Comparison of ENCODE assay signal across 1 cellular context in the genomic region with DNA sequence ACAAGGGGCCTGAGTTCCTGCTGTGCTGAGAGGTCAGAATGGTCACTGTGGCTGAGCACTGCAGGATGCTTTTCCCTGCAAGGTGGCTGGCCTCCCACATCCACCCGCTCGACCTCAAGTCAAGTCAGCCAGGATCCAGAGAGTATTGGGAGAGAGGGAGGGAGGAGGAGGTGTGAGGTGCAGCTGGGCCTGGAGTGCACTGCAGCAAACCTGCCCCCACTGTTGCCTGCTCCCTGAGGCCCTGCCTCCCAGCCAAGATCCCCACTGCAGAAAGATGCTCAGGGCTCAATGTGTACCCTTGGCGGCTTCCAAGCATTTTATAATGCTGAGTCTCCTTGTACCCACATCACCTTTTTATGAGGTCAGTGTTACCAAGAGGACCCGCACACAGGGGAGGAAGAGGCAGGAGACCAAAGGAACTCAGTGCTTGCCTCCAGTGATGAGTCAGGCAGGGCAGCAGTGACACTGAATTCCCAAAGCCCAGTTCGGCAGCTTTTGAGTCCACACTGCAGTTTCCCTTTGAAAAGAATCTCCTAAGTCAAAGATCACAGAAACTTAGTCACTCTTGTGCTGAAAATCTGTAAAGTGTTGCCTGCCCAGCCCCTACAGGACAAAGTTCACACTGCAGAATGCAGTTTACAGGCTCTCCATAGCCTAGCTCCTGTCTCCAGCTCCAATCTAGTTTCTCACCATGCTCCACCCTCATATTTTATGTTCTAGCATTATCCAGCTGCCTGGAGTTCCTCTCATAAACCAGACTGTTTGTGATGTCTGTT.
A peak's percentile ranks its signal among the peaks of the same experiment; 100 is the strongest.
TF ChIP-seq lines count a peak whose summit lies in the region.

No MANE protein-coding gene starts in this region.

TF ChIP-seq in IMR-90, 13 proteins besides CTCF, POLR2A, EP300 and RAD21:
- TF ChIP-seq RCOR1 (IDR thresholded peaks at IDR 0.05; ENCODE audit: insufficient replicate concordance, low read length) (no peak), SMC3 (IDR thresholded peaks at IDR 0.05; ENCODE audit: low read depth, low read length) (no peak), FOS (IDR thresholded peaks at IDR 0.05; ENCODE audit: low read depth, low read length) (no peak), CHD1 (IDR thresholded peaks at IDR 0.05; ENCODE audit: low read depth, low read length) (no peak), CEBPB (IDR thresholded peaks at IDR 0.05; ENCODE audit: low read depth, low read length) (no peak), MAFK (IDR thresholded peaks at IDR 0.05; ENCODE audit: low read depth, low read length) (peak; percentile 20; the same call in 1 of the 2 replicates)
- TF ChIP-seq, protein P1, sequence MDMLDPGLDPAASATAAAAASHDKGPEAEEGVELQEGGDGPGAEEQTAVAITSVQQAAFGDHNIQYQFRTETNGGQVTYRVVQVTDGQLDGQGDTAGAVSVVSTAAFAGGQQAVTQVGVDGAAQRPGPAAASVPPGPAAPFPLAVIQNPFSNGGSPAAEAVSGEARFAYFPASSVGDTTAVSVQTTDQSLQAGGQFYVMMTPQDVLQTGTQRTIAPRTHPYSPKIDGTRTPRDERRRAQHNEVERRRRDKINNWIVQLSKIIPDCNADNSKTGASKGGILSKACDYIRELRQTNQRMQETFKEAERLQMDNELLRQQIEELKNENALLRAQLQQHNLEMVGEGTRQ (IDR thresholded peaks at IDR 0.05; ENCODE audit: low read depth, low read length), result no peak
- TF ChIP-seq, protein P2, sequence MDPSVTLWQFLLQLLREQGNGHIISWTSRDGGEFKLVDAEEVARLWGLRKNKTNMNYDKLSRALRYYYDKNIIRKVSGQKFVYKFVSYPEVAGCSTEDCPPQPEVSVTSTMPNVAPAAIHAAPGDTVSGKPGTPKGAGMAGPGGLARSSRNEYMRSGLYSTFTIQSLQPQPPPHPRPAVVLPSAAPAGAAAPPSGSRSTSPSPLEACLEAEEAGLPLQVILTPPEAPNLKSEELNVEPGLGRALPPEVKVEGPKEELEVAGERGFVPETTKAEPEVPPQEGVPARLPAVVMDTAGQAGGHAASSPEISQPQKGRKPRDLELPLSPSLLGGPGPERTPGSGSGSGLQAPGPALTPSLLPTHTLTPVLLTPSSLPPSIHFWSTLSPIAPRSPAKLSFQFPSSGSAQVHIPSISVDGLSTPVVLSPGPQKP (IDR thresholded peaks at IDR 0.05; ENCODE audit: borderline replicate concordance, low read depth, low read length), result no peak
